In the genomic region with DNA sequence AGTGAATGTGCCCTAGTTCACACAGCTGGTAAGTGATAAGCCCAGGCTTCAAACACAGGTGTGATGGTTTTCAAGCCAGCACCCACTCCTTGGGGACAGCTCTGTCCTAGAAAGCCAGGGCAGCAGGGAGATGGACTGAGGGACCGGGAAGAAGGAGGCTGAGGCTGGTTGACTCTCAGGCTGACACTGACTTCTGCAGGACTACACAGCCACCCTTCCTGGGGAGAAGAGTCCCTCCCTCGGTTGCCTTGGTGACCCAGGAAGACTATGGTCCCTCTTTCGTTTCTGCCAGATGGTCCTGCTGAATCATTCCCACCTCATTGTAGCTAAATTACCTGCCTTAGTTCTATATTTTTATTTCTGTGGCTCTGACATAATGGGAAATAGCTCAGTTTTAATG, we compare ENCODE assay signal across 26 cellular contexts. TPM values are rescaled to one million over a fixed set of nuclear protein-coding genes. Genes with fewer than 3 reads are reported as not detected.
"Had no signal": no experiment of that assay in that cellular context is flagged by ENCODE, and none has a peak within 500 bp of the region (broad histone marks: within the 10 kb centered on the region; RNA-seq: fewer than 3 reads in every experiment).

No MANE protein-coding gene starts in this region.

- H3K27me3 ChIP-seq: hepatocyte, right atrium auricular region, sigmoid colon, transverse colon had no signal

- H3K79me2 ChIP-seq: hepatocyte had no signal

- H3K27ac ChIP-seq: coronary artery, hepatocyte, right atrium auricular region, sigmoid colon, skin epidermis, thoracic aorta, transverse colon had no signal

- H3K4me3 ChIP-seq: coronary artery, hepatocyte, lung, right atrium auricular region, sigmoid colon, skin epidermis, thoracic aorta, transverse colon had no signal

- DNase-seq: effector CD4-positive, alpha-beta T cell; foreskin melanocyte; head of caudate nucleus; left colon; left ventricle myocardium superior; mesenchymal stem cell; midbrain; naive B cell; sigmoid colon; stimulated activated CD4-positive, alpha-beta T cell treated with anti-CD3 and anti-CD28 coated beads, Interleukin-2, amount 100 ng/mL, for 24 hours; stimulated activated CD4-positive, alpha-beta T cell treated with anti-CD3 and anti-CD28 coated beads, Interleukin-4, amount 100 ng/mL, for 4 hours; stimulated activated naive B cell treated with anti-CD40 and anti-IgM and Interleukin-4, amounts not matched to agents 10 μg/mL and 1 μg/mL and 100 μg/mL, for 72 hours; stimulated activated naive CD8-positive, alpha-beta T cell treated with anti-CD3 and anti-CD28 coated beads, Interleukin-15, amount 100 ng/mL, for 72 hours; transverse colon had no signal

- H3K9me3 ChIP-seq: right atrium auricular region, thoracic aorta, transverse colon had no signal

- H3K4me2 ChIP-seq: hepatocyte had no signal

- H2AFZ ChIP-seq: hepatocyte had no signal

- H3K36me3 ChIP-seq: right atrium auricular region, sigmoid colon, thoracic aorta, transverse colon had no signal

- H3K4me1 ChIP-seq: right atrium auricular region, sigmoid colon, transverse colon had no signal

RNA-seq across cellular contexts. Expression of gene FSHR, which starts 11.3 kb away (rescaled TPM):
- total RNA-seq: dermis microvascular lymphatic vessel endothelial cell, kidney epithelial cell, left colon, lung, osteocyte, posterior vena cava, sigmoid colon, subcutaneous adipose tissue, thoracic aorta, transverse colon, ureter had no signal
- polyA plus RNA-seq: lung, sigmoid colon had no signal
